In genomic region chr2:204027105-204027504, GRCh38 we compare ENCODE assay signal across 8 cellular contexts.
DNase-seq lines count a peak whose midpoint lies in the region; ATAC-seq, FAIRE-seq and TF ChIP-seq lines count a peak whose summit lies in the region.

No MANE protein-coding gene starts in this region.

- no peak for TF ChIP-seq CTCF in HFF-Myc (IDR thresholded peaks at IDR 0.05; ENCODE audit: low read depth, low read length, missing control alignments)
- TF ChIP-seq CTCF in endothelial cell of umbilical vein (IDR thresholded peaks at IDR 0.05; ENCODE audit: extremely low read depth in 1 of 2, insufficient read depth in 1 of 2, low read depth in 1 of 2, low read length in 2 of 2), result no peak
- no peak for TF ChIP-seq CTCF in omental fat pad (IDR thresholded peaks at IDR 0.05)

- H2AFZ ChIP-seq in endothelial cell of umbilical vein (ENCODE audit: low read depth, low read length), result no peak overlapping the region

- no peaks in the 10 kb centered on the region for H4K20me1 ChIP-seq in endothelial cell of umbilical vein (replicated peaks; ENCODE audit: control insufficient read depth, extremely low read depth, insufficient read depth, low read length)

- H3K4me3 ChIP-seq in HFF-Myc (replicated peaks; ENCODE audit: low read depth, low read length), result no peak overlapping the region
- H3K4me3 ChIP-seq in endothelial cell of umbilical vein (replicated peaks in 1 of 3; ENCODE audit: insufficient read depth in 1 of 3, low read depth in 1 of 3, low read length in 3 of 3), result no peak overlapping the region

- peaks cover 13% of the 10 kb centered on the region for H3K4me1 ChIP-seq in endothelial cell of umbilical vein (ENCODE audit: control insufficient read depth, extremely low read depth, insufficient read depth, low read length)

- dilution Hi-C loops in endothelial cell of umbilical vein (cut with MboI; ENCODE audit: extremely low pct_ligation_motif_present, low sequenced_read_pairs), result no loop called here

- no peak overlapping the region for H3K4me2 ChIP-seq in endothelial cell of umbilical vein (ENCODE audit: insufficient read depth, low read length)

- H3K9me3 ChIP-seq in endothelial cell of umbilical vein (replicated peaks; ENCODE audit: control insufficient read depth, insufficient read depth, low read length), result no peaks in the 10 kb centered on the region

- H3K36me3 ChIP-seq in endothelial cell of umbilical vein (ENCODE audit: control insufficient read depth in 2 of 2, extremely low read depth in 1 of 2, insufficient read depth in 2 of 2, low read length in 2 of 2), result no peaks in the 10 kb centered on the region

- intact Hi-C loops in endothelial cell of umbilical vein (cut with micrococcal nuclease) (loop anchor here (1.0 to 10.0 kb wide), 6 partner anchors 83 to 1860 kb away; no protein-coding TSS in a partner anchor), sciatic nerve (cut with DNase I) (no loop called here)

- POLR2A ChIA-PET in endothelial cell of umbilical vein (lab: Charles Lee), result no interaction called here

- no peaks in the 10 kb centered on the region for H3K79me2 ChIP-seq in endothelial cell of umbilical vein (ENCODE audit: control insufficient read depth, insufficient read depth, low read length)

- CTCF ChIA-PET in endothelial cell of umbilical vein (lab: Charles Lee), result interaction anchor here (0.7 to 1.4 kb wide), 2 partner anchors 83 to 118 kb away, joined by 3 read pairs; no protein-coding TSS in a partner anchor

- DNase-seq in NCI-H1436 (lab: John Stamatoyannopoulos, UW) (peak; percentile 9), NCI-H1436 treated with DMSO at 0.1 percent for 48 hours (lab: John Stamatoyannopoulos, UW) (no peak), HFF-Myc (ENCODE audit: extremely low read depth, low read depth) (peak; percentile 39), NAMALWA (ENCODE audit: low spot score) (peak; percentile 82), endothelial cell of umbilical vein (ENCODE audit: low read depth, low spot score) (peak; percentile 84), sciatic nerve (ENCODE audit: low spot score) (no peak), NCI-H187 treated with DMSO at 0.1 percent for 48 hours (lab: John Stamatoyannopoulos, UW) (no peak), omental fat pad (ENCODE audit: low spot score) (no peak)

- no peak for ATAC-seq in sciatic nerve
- no peak for ATAC-seq in omental fat pad (ENCODE audit: low FRiP score)

- no peaks in the 10 kb centered on the region for H3K27me3 ChIP-seq in endothelial cell of umbilical vein (ENCODE audit: control insufficient read depth in 2 of 2, insufficient read depth in 2 of 2, low read length in 2 of 2)

- H3K9me1 ChIP-seq in endothelial cell of umbilical vein (replicated peaks; ENCODE audit: control insufficient read depth, extremely low read depth, insufficient read depth, low read length), result no peaks in the 10 kb centered on the region

- BruUV-seq in endothelial cell of umbilical vein (replicated peaks; lab: Mats Ljungman, UMichigan), result no TSS peak

- no peak overlapping the region for H3K9ac ChIP-seq in endothelial cell of umbilical vein (replicated peaks; ENCODE audit: extremely low read depth, insufficient read depth, low read length)

- no peak for TF ChIP-seq POLR2A in endothelial cell of umbilical vein (IDR thresholded peaks at IDR 0.05; ENCODE audit: low read depth, low read length)

- peak overlapping the region; percentile 67 for H3K27ac ChIP-seq in endothelial cell of umbilical vein (ENCODE audit: insufficient read depth, low read depth, low read length)

- peak; percentile 76 for FAIRE-seq in endothelial cell of umbilical vein (lab: Jason Lieb, UNC)

TF ChIP-seq in endothelial cell of umbilical vein, 7 proteins besides CTCF, POLR2A, EP300 and RAD21:
- peak; percentile 97 for TF ChIP-seq JUN (IDR thresholded peaks at IDR 0.05; ENCODE audit: borderline replicate concordance, insufficient read depth, insufficient read length, low read depth)
- peak; percentile 59 for TF ChIP-seq GATA2 (IDR thresholded peaks at IDR 0.05; ENCODE audit: insufficient read depth, insufficient read length, low read depth, low read length)
- TF ChIP-seq EZH2 (IDR thresholded peaks at IDR 0.05; ENCODE audit: borderline replicate concordance, low read depth, low read length, severe bottlenecking), result no peak
- no peak for TF ChIP-seq MAX (IDR thresholded peaks at IDR 0.05; ENCODE audit: insufficient read depth, insufficient read length)
- TF ChIP-seq FOS (IDR thresholded peaks at IDR 0.05; ENCODE audit: borderline replicate concordance, insufficient read depth, low read length), result peak; percentile 69
- TF ChIP-seq MYC (IDR thresholded peaks at IDR 0.05; ENCODE audit: low read depth, low read length), result no peak
- peak; percentile 59 for TF ChIP-seq POLR2AphosphoS5 (IDR thresholded peaks at IDR 0.05; ENCODE audit: insufficient read depth, low read depth, low read length)

Comparison
In these comparisons a context has a peak if more than half of its experiments do, and no peak if none do; other contexts are left out.
1. DNase-seq: peak in NCI-H1436 (single experiment), HFF-Myc (single experiment), NAMALWA (single experiment) and endothelial cell of umbilical vein (single experiment); none in NCI-H1436 treated with DMSO at 0.1 percent for 48 hours (single experiment), sciatic nerve (single experiment), NCI-H187 treated with DMSO at 0.1 percent for 48 hours (single experiment) and omental fat pad (single experiment).